Comparison of ENCODE assay signal across 1 cellular context in the genomic region with DNA sequence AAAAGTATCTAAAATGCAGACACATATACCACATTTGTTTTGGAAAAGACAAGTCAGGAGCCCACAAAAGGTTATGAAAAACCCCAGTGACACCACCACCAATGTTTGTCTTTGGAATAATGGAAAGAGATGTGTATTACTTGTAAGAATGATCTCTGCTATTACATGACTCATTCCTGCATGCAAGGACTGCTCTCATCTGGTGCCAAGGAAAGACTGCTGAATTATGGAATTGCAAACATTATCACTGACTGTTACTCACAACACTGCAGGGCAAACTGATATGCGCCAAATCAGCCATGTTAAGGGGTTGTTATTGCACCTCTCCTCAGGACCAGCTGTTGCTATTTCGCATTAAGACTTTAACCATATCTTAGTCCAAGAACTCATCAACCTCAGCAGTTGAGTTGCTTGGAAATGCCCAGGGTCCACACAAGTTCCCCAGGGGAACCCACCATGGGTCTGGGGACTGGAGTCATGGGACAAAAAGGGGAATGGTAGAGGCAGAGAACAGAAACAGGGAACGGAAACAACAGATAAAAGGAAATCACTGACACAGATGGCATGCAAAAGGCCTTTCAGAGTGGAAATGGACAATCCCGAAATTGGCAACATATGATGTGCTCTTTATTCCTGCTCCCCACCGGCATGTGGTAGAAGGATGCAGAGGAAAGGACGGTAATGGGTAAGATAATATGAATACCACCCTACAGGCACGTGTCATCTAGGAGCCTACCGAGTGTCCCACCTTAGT.
TF ChIP-seq lines count a peak whose summit lies in the region.

No MANE protein-coding gene starts in this region.

TF ChIP-seq in H1, 55 proteins besides CTCF, POLR2A, EP300 and RAD21:
- TF ChIP-seq JUN (IDR thresholded peaks at IDR 0.05; ENCODE audit: low read depth, low read length), result no peak
- TF ChIP-seq ZNF274 (IDR thresholded peaks at IDR 0.05; ENCODE audit: borderline replicate concordance, extremely low read depth, low read length), result no peak
- no peak for TF ChIP-seq KDM5A (IDR thresholded peaks at IDR 0.05; ENCODE audit: low read length)
- no peak for TF ChIP-seq SIN3A (conservative IDR thresholded peaks at IDR 0.05 in 1 of 2, IDR thresholded peaks at IDR 0.05 in 1 of 2; ENCODE audit: low read depth in 1 of 2, low read length in 2 of 2)
- TF ChIP-seq JUND (IDR thresholded peaks at IDR 0.05; ENCODE audit: low read length), result no peak
- TF ChIP-seq CTBP2 (IDR thresholded peaks at IDR 0.05; ENCODE audit: borderline replicate concordance, insufficient read depth, insufficient read length, low read length), result no peak
- TF ChIP-seq PHF8 (conservative IDR thresholded peaks at IDR 0.05; ENCODE audit: low read depth, low read length), result no peak
- TF ChIP-seq TAF7 (optimal IDR thresholded peaks at IDR 0.05; ENCODE audit: borderline replicate concordance, low read depth, low read length), result no peak
- no peak for TF ChIP-seq YY1 (IDR thresholded peaks at IDR 0.05; ENCODE audit: low read depth, low read length)
- no peak for TF ChIP-seq RXRA (IDR thresholded peaks at IDR 0.05; ENCODE audit: insufficient read depth, low read depth, low read length)
- TF ChIP-seq FOSL1 (IDR thresholded peaks at IDR 0.05; ENCODE audit: insufficient read depth, low read depth, low read length), result no peak
- TF ChIP-seq, protein P1, sequence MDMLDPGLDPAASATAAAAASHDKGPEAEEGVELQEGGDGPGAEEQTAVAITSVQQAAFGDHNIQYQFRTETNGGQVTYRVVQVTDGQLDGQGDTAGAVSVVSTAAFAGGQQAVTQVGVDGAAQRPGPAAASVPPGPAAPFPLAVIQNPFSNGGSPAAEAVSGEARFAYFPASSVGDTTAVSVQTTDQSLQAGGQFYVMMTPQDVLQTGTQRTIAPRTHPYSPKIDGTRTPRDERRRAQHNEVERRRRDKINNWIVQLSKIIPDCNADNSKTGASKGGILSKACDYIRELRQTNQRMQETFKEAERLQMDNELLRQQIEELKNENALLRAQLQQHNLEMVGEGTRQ (IDR thresholded peaks at IDR 0.05; ENCODE audit: low read length), result no peak
- no peak for TF ChIP-seq RFX5 (IDR thresholded peaks at IDR 0.05; ENCODE audit: borderline replicate concordance, low read depth, low read length)
- TF ChIP-seq SP2 (IDR thresholded peaks at IDR 0.05; ENCODE audit: low read length), result no peak
- no peak for TF ChIP-seq EGR1 (IDR thresholded peaks at IDR 0.05; ENCODE audit: borderline replicate concordance, low read depth, low read length)
- TF ChIP-seq KDM1A (IDR thresholded peaks at IDR 0.05; ENCODE audit: borderline replicate concordance, low read length), result no peak
- no peak for TF ChIP-seq NANOG (IDR thresholded peaks at IDR 0.05; ENCODE audit: insufficient read depth, low read depth, low read length, poor library complexity, severe bottlenecking)
- TF ChIP-seq NRF1 (IDR thresholded peaks at IDR 0.05; ENCODE audit: low read depth, low read length), result no peak
- no peak for TF ChIP-seq SUZ12 (IDR thresholded peaks at IDR 0.05; ENCODE audit: low read length)
